1 cellular context compared by ENCODE assay signal in genomic region chr17:4939804-4940624, GRCh38.
TF ChIP-seq lines count a peak whose summit lies in the region.

TSS of gene RNF167 (plus strand) at chr17:4940268. CDS start at chr17:4940910, 642 bp downstream.
TSS of gene SLC25A11 (minus strand) at chr17:4940046. CDS start at chr17:4939910, 136 bp downstream.

TF ChIP-seq in K562, 482 proteins besides CTCF, POLR2A, EP300 and RAD21 (continued from another document and continues in another):
- TF ChIP-seq ZBTB2 (IDR thresholded peaks at IDR 0.05) = peak; percentile 64; the same call in 1 of the 2 replicates
- TF ChIP-seq FOXK2 (conservative IDR thresholded peaks at IDR 0.05 in 1 of 2, IDR thresholded peaks at IDR 0.05 in 1 of 2; ENCODE audit: low read depth in 2 of 2) = peak in 1 of 2 experiments; percentile 43; a peak in 1 of 4 replicates
- no peak for TF ChIP-seq HDAC8 (tag; IDR thresholded peaks at IDR 0.05)
- TF ChIP-seq RBBP5 (IDR thresholded peaks at IDR 0.05; ENCODE audit: borderline replicate concordance, insufficient read depth, low read length, poor library complexity, severe bottlenecking) = peak; percentile 54
- no peak for TF ChIP-seq EHMT2 (IDR thresholded peaks at IDR 0.05)
- TF ChIP-seq BRD9 (IDR thresholded peaks at IDR 0.05; ENCODE audit: low read depth, partially characterized antibody) = no peak
- no peak for TF ChIP-seq TCF7L2 (IDR thresholded peaks at IDR 0.05; ENCODE audit: low read depth, low read length)
- TF ChIP-seq TEAD1 (CRISPR knock-in tag; IDR thresholded peaks at IDR 0.05) = peak in 1 of 2 experiments; percentile 51; a peak in 1 of 4 replicates
- TF ChIP-seq STAG1 (CRISPR knock-in tag; IDR thresholded peaks at IDR 0.05; ENCODE audit: borderline replicate concordance) = no peak
- TF ChIP-seq ZNF584 (CRISPR knock-in tag; IDR thresholded peaks at IDR 0.05; ENCODE audit: low read depth) = no peak
- TF ChIP-seq GABPA (tag; conservative IDR thresholded peaks at IDR 0.05; ENCODE audit: low read depth) = peak; percentile 95
- no peak for TF ChIP-seq NFYB (IDR thresholded peaks at IDR 0.05; ENCODE audit: extremely low read depth, insufficient read length)
- TF ChIP-seq TAF1 (IDR thresholded peaks at IDR 0.05; ENCODE audit: control insufficient read depth, extremely low read depth, insufficient read depth, low read length, severe bottlenecking) = peak; percentile 85
- TF ChIP-seq MAFF (IDR thresholded peaks at IDR 0.05; ENCODE audit: low read length) = peak; percentile 82; the same call in 1 of the 2 replicates
- no peak for TF ChIP-seq HSF4 (CRISPR knock-in tag; IDR thresholded peaks at IDR 0.05; ENCODE audit: borderline replicate concordance)
- no peak for TF ChIP-seq GATA2 (CRISPR knock-in tag; IDR thresholded peaks at IDR 0.05)
- peak; percentile 97 for TF ChIP-seq POLR2G (IDR thresholded peaks at IDR 0.05; ENCODE audit: low read depth, low read length)
- no peak for TF ChIP-seq ZBTB1 (CRISPR knock-in tag; IDR thresholded peaks at IDR 0.05; ENCODE audit: borderline replicate concordance, low read depth)
- TF ChIP-seq RCOR1 (IDR thresholded peaks at IDR 0.05; ENCODE audit: borderline replicate concordance in 1 of 2, low read depth in 2 of 2, low read length in 2 of 2) = no peak
- TF ChIP-seq CCNT2 (IDR thresholded peaks at IDR 0.05; ENCODE audit: borderline replicate concordance, extremely low read depth, insufficient read length, low read depth, low read length) = peak; percentile 71
- no peak for TF ChIP-seq RNF219 (CRISPR knock-in tag; IDR thresholded peaks at IDR 0.05)
- peak; percentile 34; the same call in 1 of the 2 replicates for TF ChIP-seq JUND (IDR thresholded peaks at IDR 0.05; ENCODE audit: borderline replicate concordance, low read depth, low read length)
- no peak for TF ChIP-seq JUND (tag; IDR thresholded peaks at IDR 0.05; ENCODE audit: borderline replicate concordance, low read depth, low read length)
- TF ChIP-seq RFX5 (IDR thresholded peaks at IDR 0.05; ENCODE audit: low read depth, low read length) = no peak
- TF ChIP-seq AFF4 (CRISPR knock-in tag; IDR thresholded peaks at IDR 0.05) = no peak
- no peak for TF ChIP-seq KDM1A (IDR thresholded peaks at IDR 0.05)
- TF ChIP-seq ZNF347 (CRISPR knock-in tag; IDR thresholded peaks at IDR 0.05; ENCODE audit: low read depth) = no peak
- TF ChIP-seq NCOR1 (IDR thresholded peaks at IDR 0.05) = no peak
- no peak for TF ChIP-seq NR2C2 (CRISPR knock-in tag; IDR thresholded peaks at IDR 0.05)
- TF ChIP-seq NR2C2 (tag; IDR thresholded peaks at IDR 0.05) = peak; percentile 52; the same call in 1 of the 2 replicates
- TF ChIP-seq IRF1 (CRISPR knock-in tag; IDR thresholded peaks at IDR 0.05; ENCODE audit: borderline replicate concordance) = no peak
- 0 out of 2 replicates have a peak, but pooled peaks have one; percentile 14 for TF ChIP-seq ZNF197 (CRISPR knock-in tag; IDR thresholded peaks at IDR 0.05; ENCODE audit: low read depth)
- TF ChIP-seq BRF2 (IDR thresholded peaks at IDR 0.05; ENCODE audit: borderline replicate concordance, insufficient read depth, insufficient read length) = no peak
- TF ChIP-seq SNAPC5 (CRISPR knock-in tag; IDR thresholded peaks at IDR 0.05) = no peak
- no peak for TF ChIP-seq UBTF (IDR thresholded peaks at IDR 0.05; ENCODE audit: borderline replicate concordance in 1 of 2, low read depth in 2 of 2, low read length in 2 of 2)
- no peak for TF ChIP-seq ID3 (CRISPR knock-in tag; IDR thresholded peaks at IDR 0.05)
- no peak for TF ChIP-seq ID3 (tag; IDR thresholded peaks at IDR 0.05)
- TF ChIP-seq PPARD (CRISPR knock-in tag; IDR thresholded peaks at IDR 0.05) = no peak
- no peak for TF ChIP-seq FOXP4 (CRISPR knock-in tag; IDR thresholded peaks at IDR 0.05; ENCODE audit: borderline replicate concordance)
- TF ChIP-seq RREB1 (CRISPR knock-in tag; IDR thresholded peaks at IDR 0.05) = 0 out of 2 replicates have a peak, but pooled peaks have one; percentile 20
